3 cellular contexts compared by ENCODE assay signal in the genomic region with DNA sequence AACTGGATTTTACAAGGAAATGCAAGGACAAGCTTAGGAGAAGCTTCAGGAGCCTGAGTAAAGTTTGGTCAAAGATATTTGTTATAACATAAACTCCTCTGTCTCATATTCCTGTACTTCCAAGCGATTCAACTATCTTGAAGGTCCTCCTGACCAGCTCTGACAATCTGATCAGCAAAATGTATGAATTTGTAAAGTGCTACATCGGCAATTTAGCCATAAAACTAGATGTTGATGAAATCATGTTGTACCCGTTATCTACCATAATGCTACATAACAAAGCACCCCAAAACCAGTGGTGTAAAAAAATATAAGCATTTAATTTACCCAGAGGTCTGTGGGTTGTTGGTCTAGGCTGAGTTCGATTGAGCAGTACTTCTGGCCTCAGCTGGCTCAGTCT.
TF ChIP-seq lines count a peak whose summit lies in the region.

No MANE protein-coding gene starts in this region.

TF ChIP-seq in A549, 52 proteins besides CTCF, POLR2A, EP300 and RAD21:
- TF ChIP-seq TFCP2L1 (CRISPR knock-in tag; IDR thresholded peaks at IDR 0.05) (no peak), MAFK (IDR thresholded peaks at IDR 0.05; ENCODE audit: partially characterized antibody) (peak; percentile 55)
TF ChIP-seq in A549: peak in this region for 1.

TF ChIP-seq in IMR-90, 13 proteins besides CTCF, POLR2A, EP300 and RAD21:
- TF ChIP-seq RFX5 (IDR thresholded peaks at IDR 0.05; ENCODE audit: low read depth, low read length) (no peak), MAFK (IDR thresholded peaks at IDR 0.05; ENCODE audit: low read depth, low read length) (peak; percentile 84)

TF ChIP-seq in H1, 55 proteins besides CTCF, POLR2A, EP300 and RAD21:
- TF ChIP-seq TBP (IDR thresholded peaks at IDR 0.05; ENCODE audit: low read depth, low read length) (no peak), TAF1 (IDR thresholded peaks at IDR 0.05; ENCODE audit: low read depth, low read length) (no peak), KDM5A (IDR thresholded peaks at IDR 0.05; ENCODE audit: low read length) (no peak), EZH2 (IDR thresholded peaks at IDR 0.05; ENCODE audit: low read depth, low read length, severe bottlenecking) (no peak), MAFK (IDR thresholded peaks at IDR 0.05; ENCODE audit: low read depth, low read length) (peak; percentile 73; the same call in 1 of the 2 replicates), FOSL1 (IDR thresholded peaks at IDR 0.05; ENCODE audit: insufficient read depth, low read depth, low read length) (no peak), HDAC6 (IDR thresholded peaks at IDR 0.05; ENCODE audit: low read depth, low read length) (no peak)
